Comparison of ENCODE assay signal across 18 cellular contexts in genomic region chr9:16516887-16517286, GRCh38.
DNase-seq lines count a peak whose midpoint lies in the region; ATAC-seq and TF ChIP-seq lines count a peak whose summit lies in the region.
"Had no signal": no experiment of that assay in that cellular context is flagged by ENCODE, and none has a peak within 500 bp of the region (broad histone marks: within the 10 kb centered on the region; RNA-seq: fewer than 3 reads in every experiment).

No MANE protein-coding gene starts in this region.

- WGBS in H9 (ENCODE audit: extremely low coverage, insufficient read length, low lambda C conversion rate), result no CpG with 5 or more reads among the region's 2 CpGs
- 10 to 36% methylated on average over 2 of the region's 2 CpGs for WGBS in gastroesophageal sphincter (ENCODE audit: low coverage in 1 of 2), 2 donors
- WGBS in smooth muscle cell (ENCODE audit: low lambda C conversion rate), result 2% methylated on average over 2 of the region's 2 CpGs
- WGBS in ovary, 3 donors, result 15 to 19% (median 18%) methylated on average over 2 of the region's 2 CpGs

- H3K9me3 Mint-ChIP-seq in H9, result no peaks in the 10 kb centered on the region
- H3K9me3 Mint-ChIP-seq: activated naive CD8-positive, alpha-beta T cell treated with anti-CD3 and anti-CD28 coated beads, Interleukin-2, amount 50 U/mL, for 24 hours; stimulated activated naive CD8-positive, alpha-beta T cell treated with anti-CD3 and anti-CD28 coated beads, Interleukin-15, Interleukin-2, amounts not matched to agents 100 ng/mL and 50 ng/mL, for 24 hours had no signal

- H3T11ph ChIP-seq in H9 (ENCODE audit: low read length), result no peak overlapping the region

- no peak overlapping the region for H3K4me2 ChIP-seq in H9 (ENCODE audit: insufficient read depth, insufficient read length, low read length)
- peak overlapping the region; percentile 79 for H3K4me2 ChIP-seq in smooth muscle cell

- no peak overlapping the region for H3K4me3 Mint-ChIP-seq in H9
- H3K4me3 Mint-ChIP-seq: activated CD4-positive, alpha-beta T cell treated with anti-CD3 and anti-CD28 coated beads for 36 hours; activated naive CD8-positive, alpha-beta T cell treated with anti-CD3 and anti-CD28 coated beads, Interleukin-2, amount 50 U/mL, for 24 hours; B cell; stimulated activated naive CD8-positive, alpha-beta T cell treated with anti-CD3 and anti-CD28 coated beads, Interleukin-15, Interleukin-2, amounts not matched to agents 100 ng/mL and 50 ng/mL, for 24 hours; T-helper 17 cell had no signal

- H2BK12ac ChIP-seq in H9 (ENCODE audit: insufficient read length, low read depth, low read length), result no peak overlapping the region

- H3K36me3 Mint-ChIP-seq in H9 (ENCODE audit: insufficient read depth in 1 of 3, low read depth in 3 of 3), result peaks cover 0 to 4% (median 3%) of the 10 kb centered on the region in 3 experiments; a peak in 2 of 7 replicates

- H3K23ac ChIP-seq in H9 (ENCODE audit: insufficient read length, low read depth, low read length), result no peak overlapping the region

- ATAC-seq in gastroesophageal sphincter (peak; percentile 31), GM21360 (IDR thresholded peaks at IDR 0.05; ENCODE audit: unreplicated experiment) (no peak)
- ATAC-seq: activated CD4-positive, alpha-beta T cell treated with anti-CD3 and anti-CD28 coated beads for 36 hours; activated naive CD8-positive, alpha-beta T cell treated with anti-CD3 and anti-CD28 coated beads, Interleukin-2, amount 50 U/mL, for 24 hours; esophagus mucosa; T-helper 17 cell had no signal

- peak overlapping the region; percentile 43; the same call in 1 of the 2 replicates for H3K14ac ChIP-seq in H9 (ENCODE audit: insufficient read depth, low read length)

- H4K8ac ChIP-seq in H9 (replicated peaks; ENCODE audit: insufficient read length, low read depth, low read length), result no peak overlapping the region

- no peak overlapping the region for H2BK5ac ChIP-seq in H9 (ENCODE audit: insufficient read length, low read length)

- no peaks in the 10 kb centered on the region for H3K27me3 ChIP-seq in H9 (ENCODE audit: insufficient read depth, low read length)
- no peaks in the 10 kb centered on the region for H3K27me3 ChIP-seq in gastroesophageal sphincter
- no peaks in the 10 kb centered on the region for H3K27me3 ChIP-seq in smooth muscle cell (ENCODE audit: low read depth)
- no peaks in the 10 kb centered on the region for H3K27me3 ChIP-seq in HAP-1 (ENCODE audit: low read depth)
- H3K27me3 ChIP-seq in ovary, result no peaks in the 10 kb centered on the region
- H3K27me3 ChIP-seq: spleen had no signal

- no peak overlapping the region for H2BK120ac ChIP-seq in H9 (ENCODE audit: low read depth, low read length, poor library complexity, severe bottlenecking)

- H4K91ac ChIP-seq in H9 (ENCODE audit: insufficient read length, low read depth, low read length), result no peak overlapping the region

- in situ Hi-C loops in astrocyte of the cerebellum (cut with HindIII; ENCODE audit: low sequenced_read_pairs), result no loop called here
- in situ Hi-C loops in HAP-1 (cut with MboI; ENCODE audit: low sequenced_read_pairs), result no loop called here

- peak overlapping the region; percentile 34 for H3K27ac ChIP-seq in H9 (ENCODE audit: insufficient read length, low read depth, low read length)
- peak overlapping the region; percentile 51 to 79 (median 62) for H3K27ac ChIP-seq in gastroesophageal sphincter
- no peak overlapping the region for H3K27ac ChIP-seq in smooth muscle cell (ENCODE audit: low read depth)
- H3K27ac ChIP-seq in ovary, result peak overlapping the region in 1 of 2 donors; percentile 72
- H3K27ac ChIP-seq: spleen had no signal

- H3K4me3 ChIP-seq in astrocyte of the cerebellum (ENCODE audit: low read depth, low read length), result no peak overlapping the region
- H3K4me3 ChIP-seq in gastroesophageal sphincter, result no peak overlapping the region
- no peak overlapping the region for H3K4me3 ChIP-seq in smooth muscle cell
- H3K4me3 ChIP-seq in HAP-1, result no peak overlapping the region
- H3K4me3 ChIP-seq in ovary, result no peak overlapping the region
- H3K4me3 ChIP-seq: spleen had no signal

- intact Hi-C loops in ovary (cut with DNase I), result loop anchor here in 1 of 4 donors (10.0 kb wide), 1 partner anchor 182 kb away; no protein-coding TSS in a partner anchor

- H3K79me2 ChIP-seq in H9 (ENCODE audit: insufficient read depth, low read length), result no peaks in the 10 kb centered on the region
- H3K79me2 ChIP-seq in smooth muscle cell (ENCODE audit: low read depth), result no peaks in the 10 kb centered on the region

- H2BK15ac ChIP-seq in H9 (ENCODE audit: low read depth, low read length), result no peak overlapping the region

- TF ChIP-seq POLR2A in gastroesophageal sphincter (IDR thresholded peaks at IDR 0.05) (no peak), ovary (IDR thresholded peaks at IDR 0.05) (no peak)

- TF ChIP-seq CTCF in H9 (conservative IDR thresholded peaks at IDR 0.05) (no peak), astrocyte of the cerebellum (IDR thresholded peaks at IDR 0.05; ENCODE audit: low read depth, low read length, missing control alignments) (no peak), gastroesophageal sphincter (IDR thresholded peaks at IDR 0.05) (no peak), smooth muscle cell (IDR thresholded peaks at IDR 0.05; ENCODE audit: borderline replicate concordance, insufficient read depth, poor library complexity, severe bottlenecking) (no peak), ovary (IDR thresholded peaks at IDR 0.05) (no peak)

- no peak overlapping the region for H3K4ac ChIP-seq in H9 (ENCODE audit: low read depth, low read length)

- H3K4me1 Mint-ChIP-seq in H9, result peaks cover 68 to 69% of the 10 kb centered on the region in 2 experiments
- H3K4me1 Mint-ChIP-seq: activated CD4-positive, alpha-beta T cell treated with anti-CD3 and anti-CD28 coated beads for 36 hours; activated naive CD8-positive, alpha-beta T cell treated with anti-CD3 and anti-CD28 coated beads, Interleukin-2, amount 50 U/mL, for 24 hours; B cell; T-helper 17 cell had no signal

- TF ChIP-seq EP300 in gastroesophageal sphincter (IDR thresholded peaks at IDR 0.05), result no peak
- no peak for TF ChIP-seq EP300 in ovary (IDR thresholded peaks at IDR 0.05)

- H2BK20ac ChIP-seq in H9 (ENCODE audit: low read depth, low read length, poor library complexity, severe bottlenecking), result no peak overlapping the region

- H2AFZ ChIP-seq in H9 (ENCODE audit: low read length), result no peak overlapping the region
- no peak overlapping the region for H2AFZ ChIP-seq in smooth muscle cell (ENCODE audit: low read depth)

- peaks cover 18% of the 10 kb centered on the region for H3K4me1 ChIP-seq in H9 (ENCODE audit: insufficient read depth, low read length)
- H3K4me1 ChIP-seq in gastroesophageal sphincter, result peaks cover 17 to 82% (median 24%) of the 10 kb centered on the region in 3 donors
- peaks cover 33% of the 10 kb centered on the region for H3K4me1 ChIP-seq in smooth muscle cell (ENCODE audit: low read depth)
- peaks cover 28% of the 10 kb centered on the region for H3K4me1 ChIP-seq in HAP-1
- peaks cover 16% of the 10 kb centered on the region for H3K4me1 ChIP-seq in ovary (ENCODE audit: insufficient read depth)

- H3K9ac ChIP-seq in H9 (ENCODE audit: extremely low read depth, insufficient read length, low read length), result no peak overlapping the region
- no peak overlapping the region for H3K9ac ChIP-seq in smooth muscle cell (ENCODE audit: low read depth)

- DNase-seq in H9 (no peak), astrocyte of the cerebellum (ENCODE audit: low read depth) (peak; percentile 19), smooth muscle cell (lab: John Stamatoyannopoulos, UW; ENCODE audit: unreplicated experiment) (no peak), HAP-1 (ENCODE audit: low spot score in 2 of 2) (no peak), COLO668 (lab: John Stamatoyannopoulos, UW; ENCODE audit: unreplicated experiment) (no peak), ovary (no peak)
- DNase-seq: activated CD4-positive, alpha-beta T cell treated with anti-CD3 and anti-CD28 coated beads for 36 hours; activated naive CD8-positive, alpha-beta T cell treated with anti-CD3 and anti-CD28 coated beads, Interleukin-2, amount 50 U/mL, for 24 hours; cortex of kidney; NCI-H748 treated with DMSO at 0.1 percent for 48 hours; RPMI8226; spleen; T-helper 17 cell had no signal

- no peak overlapping the region for H2AK5ac ChIP-seq in H9 (ENCODE audit: insufficient read length, low read length)

- peaks cover 6% of the 10 kb centered on the region for H3F3A ChIP-seq in smooth muscle cell (ENCODE audit: low read depth)

- no peaks in the 10 kb centered on the region for H3K9me3 ChIP-seq in H9 (ENCODE audit: control insufficient read depth, low read depth, low read length)
- no peaks in the 10 kb centered on the region for H3K9me3 ChIP-seq in gastroesophageal sphincter
- H3K9me3 ChIP-seq in smooth muscle cell (replicated peaks; ENCODE audit: low read depth), result no peaks in the 10 kb centered on the region
- no peaks in the 10 kb centered on the region for H3K9me3 ChIP-seq in HAP-1
- no peaks in the 10 kb centered on the region for H3K9me3 ChIP-seq in ovary
- H3K9me3 ChIP-seq: spleen had no signal

- H4K20me1 ChIP-seq in H9 (ENCODE audit: control insufficient read depth, insufficient read depth, insufficient read length) (no peaks in the 10 kb centered on the region), smooth muscle cell (ENCODE audit: low read depth) (no peaks in the 10 kb centered on the region)

- peak overlapping the region; percentile 71 to 96 (median 95) for H3K27ac Mint-ChIP-seq in H9
- H3K27ac Mint-ChIP-seq: activated CD4-positive, alpha-beta T cell treated with anti-CD3 and anti-CD28 coated beads for 36 hours; activated naive CD8-positive, alpha-beta T cell treated with anti-CD3 and anti-CD28 coated beads, Interleukin-2, amount 50 U/mL, for 24 hours; B cell; stimulated activated naive CD8-positive, alpha-beta T cell treated with anti-CD3 and anti-CD28 coated beads, Interleukin-15, Interleukin-2, amounts not matched to agents 100 ng/mL and 50 ng/mL, for 24 hours; T-helper 17 cell had no signal

- no peak overlapping the region for H3K56ac ChIP-seq in H9 (ENCODE audit: insufficient read length, low read depth, low read length)

- H3K36me3 ChIP-seq in gastroesophageal sphincter (no peaks in the 10 kb centered on the region), smooth muscle cell (ENCODE audit: low read depth) (no peaks in the 10 kb centered on the region), HAP-1 (replicated peaks) (no peaks in the 10 kb centered on the region), ovary (no peaks in the 10 kb centered on the region)
- H3K36me3 ChIP-seq: spleen had no signal

- H3K79me1 ChIP-seq in H9 (ENCODE audit: insufficient read depth, low read depth, low read length, poor library complexity, severe bottlenecking), result no peaks in the 10 kb centered on the region

- H3K18ac ChIP-seq in H9 (ENCODE audit: insufficient read length, low read depth, low read length), result no peak overlapping the region

- H3K27me3 Mint-ChIP-seq in H9 (ENCODE audit: low read depth), result no peaks in the 10 kb centered on the region
- H3K27me3 Mint-ChIP-seq: activated CD4-positive, alpha-beta T cell treated with anti-CD3 and anti-CD28 coated beads for 36 hours; activated naive CD8-positive, alpha-beta T cell treated with anti-CD3 and anti-CD28 coated beads, Interleukin-2, amount 50 U/mL, for 24 hours; B cell; stimulated activated naive CD8-positive, alpha-beta T cell treated with anti-CD3 and anti-CD28 coated beads, Interleukin-15, Interleukin-2, amounts not matched to agents 100 ng/mL and 50 ng/mL, for 24 hours; T-helper 17 cell had no signal

- no peaks in the 10 kb centered on the region for H3K23me2 ChIP-seq in H9 (ENCODE audit: insufficient read length, low read depth, low read length, poor library complexity, severe bottlenecking)

- no peak overlapping the region for H4K5ac ChIP-seq in H9 (ENCODE audit: insufficient read length, low read depth, low read length)
